Comparison of ENCODE assay signal across 6 cellular contexts in genomic region chr6:42471714-42472113, GRCh38.
"Had no signal": no experiment of that assay in that cellular context is flagged by ENCODE, and none has a peak within 500 bp of the region (broad histone marks: within the 10 kb centered on the region; RNA-seq: fewer than 3 reads in every experiment).

No MANE protein-coding gene starts in this region.

- H3K27ac ChIP-seq: HL-60 had no signal

- H3K36me3 ChIP-seq: HAP-1 had no signal

- H3K9me3 ChIP-seq: HAP-1 had no signal

- ATAC-seq: K562 had no signal

- DNase-seq: GOT3, IMR-90, KG1 had no signal

- H3K4me3 ChIP-seq: HAP-1, K562 had no signal

- FAIRE-seq: K562 had no signal

- H3K4me1 ChIP-seq: HAP-1 had no signal
